ENCODE assay signal across 9 cellular contexts in the genomic region with DNA sequence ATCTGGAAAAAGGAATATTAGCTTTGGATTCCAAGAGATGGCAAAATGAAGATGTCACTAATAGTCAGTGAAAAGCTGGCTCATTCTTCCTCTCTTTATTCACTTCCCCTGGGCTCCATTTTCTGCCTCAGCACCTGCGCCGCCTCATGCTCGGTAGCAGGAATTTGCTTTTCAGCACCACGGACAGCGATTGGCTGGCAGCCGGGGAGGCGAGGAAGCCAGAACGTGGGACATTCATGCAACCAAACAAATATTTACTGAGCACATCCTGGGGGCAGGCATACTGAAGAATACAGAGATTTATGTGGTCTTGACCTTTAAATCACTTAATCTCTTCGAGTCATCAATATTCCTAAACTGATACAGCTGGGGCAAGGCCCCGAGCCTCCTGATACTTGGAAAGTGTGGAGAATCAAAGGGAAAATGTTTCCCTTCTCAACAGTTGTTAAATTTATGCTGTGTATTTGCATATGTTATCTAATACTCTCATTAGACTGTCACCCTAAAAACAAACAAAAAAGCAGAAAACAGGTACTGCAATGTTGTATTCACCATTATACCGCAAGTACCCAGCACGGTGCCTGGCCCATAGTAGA. TPM values are rescaled to one million over a fixed set of nuclear protein-coding genes. Genes with fewer than 3 reads are reported as not detected.
DNase-seq lines count a peak whose midpoint lies in the region; ATAC-seq and TF ChIP-seq lines count a peak whose summit lies in the region.
"Had no signal": no experiment of that assay in that cellular context is flagged by ENCODE, and none has a peak within 500 bp of the region (broad histone marks: within the 10 kb centered on the region; RNA-seq: fewer than 3 reads in every experiment).

No MANE protein-coding gene starts in this region.

- H3K36me3 ChIP-seq in psoas muscle (ENCODE audit: insufficient read depth in 1 of 2, low read depth in 1 of 2) = no peaks in the 10 kb centered on the region

- no peaks in the 10 kb centered on the region for H3K9me3 ChIP-seq in psoas muscle

- peak; percentile 55 for ATAC-seq in Right ventricle myocardium superior (ENCODE audit: poor library complexity)
- peak in 1 of 4 donors; percentile 30 for ATAC-seq in psoas muscle
- no peak for ATAC-seq in HG02840 (IDR thresholded peaks at IDR 0.05; ENCODE audit: low FRiP score, unreplicated experiment)
- ATAC-seq in HG03520 (IDR thresholded peaks at IDR 0.05; ENCODE audit: unreplicated experiment) = no peak

- DNase-seq in NCI-H1092 treated with DMSO at 0.1 percent for 48 hours (lab: John Stamatoyannopoulos, UW) (peak; percentile 7), NCI-H1092 (lab: John Stamatoyannopoulos, UW) (no peak), RPMI8226 (peak; percentile 84), Right ventricle myocardium superior (peak; percentile 75), psoas muscle (peak; percentile 60 to 76)
- peak; percentile 36 for DNase-seq in activated gamma-delta T cell treated with anti-CD3 and anti-CD28 coated beads, Interleukin-2, amount 50 U/mL, for 16 hours (ENCODE audit: low read depth)

- no peak for TF ChIP-seq CTCF in psoas muscle (IDR thresholded peaks at IDR 0.05)

- no peaks in the 10 kb centered on the region for H3K4me1 ChIP-seq in psoas muscle

- no peak overlapping the region for H3K4me3 ChIP-seq in psoas muscle

- H3K27me3 ChIP-seq in psoas muscle (ENCODE audit: insufficient read depth in 3 of 3, low read length in 2 of 3) = peaks cover 0 to 38% (median 5%) of the 10 kb centered on the region in 3 donors

- 18 to 20% (median 19%) methylated on average over 12 of the region's 12 CpGs for WGBS in psoas muscle, 3 donors

- intact Hi-C loops in Right ventricle myocardium superior (cut with DNase I) = no loop called here
- intact Hi-C loops in psoas muscle (cut with DNase I) = no loop called here

- no peak overlapping the region for H3K27ac ChIP-seq in psoas muscle

RNA-seq across cellular contexts. Expression of a gene that starts 12.1 kb away (rescaled TPM):
- total RNA-seq in Right ventricle myocardium superior (not detected), psoas muscle (not detected)
- not detected for polyA plus RNA-seq in psoas muscle
- polyA plus RNA-seq: adipose tissue had no signal
